6 cellular contexts compared by ENCODE assay signal in genomic region chr1:148854063-148854462, GRCh38. TPM values are rescaled to one million over a fixed set of nuclear protein-coding genes. Genes with fewer than 3 reads are reported as not detected.
DNase-seq lines count a peak whose midpoint lies in the region; ATAC-seq, FAIRE-seq and TF ChIP-seq lines count a peak whose summit lies in the region.
"Not testable (repeated sequence)": the region's sequence is repeated elsewhere in the genome, so short reads cannot be mapped to it uniquely, and the experiment has no call there.

No MANE protein-coding gene starts in this region.

- not testable (repeated sequence) for H3K4me3 Mint-ChIP-seq in naive B cell; stimulated activated memory B cell treated with anti-CD40 and anti-IgM and Interleukin-4, amounts not matched to agents 10 μg/mL and 1 μg/mL and 100 μg/mL, for 72 hours

- no CpG with 5 or more reads among the region's 6 CpGs for WGBS in K562 (ENCODE audit: insufficient coverage, low coverage, missing lambda C conversion rate)
- WGBS in heart left ventricle, 4 donors: no CpG with 5 or more reads among the region's 6 CpGs

- not testable (repeated sequence) for H3K79me2 ChIP-seq in K562 (ENCODE audit: control insufficient read depth, insufficient read depth, low read length)

- H2AFZ ChIP-seq in K562 (ENCODE audit: low read depth, low read length): not testable (repeated sequence)

- intact Hi-C loops in K562 (cut with micrococcal nuclease); heart left ventricle (cut with DNase I); lower lobe of right lung (cut with DNase I): not testable (repeated sequence)

- not testable (repeated sequence) for TF ChIP-seq POLR2A in K562 (conservative IDR thresholded peaks at IDR 0.05); heart left ventricle (IDR thresholded peaks at IDR 0.05)

- H3K36me3 Mint-ChIP-seq in naive B cell; stimulated activated memory B cell treated with anti-CD40 and anti-IgM and Interleukin-4, amounts not matched to agents 10 μg/mL and 1 μg/mL and 100 μg/mL, for 72 hours: not testable (repeated sequence)

- FAIRE-seq in K562 (lab: Jason Lieb, UNC): not testable (repeated sequence)

- not testable (repeated sequence) for H3K9ac ChIP-seq in K562 (ENCODE audit: insufficient read depth in 1 of 2, low read depth in 2 of 2, low read length in 2 of 2)

- ATAC-seq in K562 (peak; percentile 86), heart left ventricle (peak in 3 of 4 donors; percentile 23 to 52 (median 25)), left lobe of liver (peak; percentile 32), lower lobe of right lung (peak; percentile 62), naive B cell (ENCODE audit: low read depth in 2 of 2) (peak; percentile 79)
- peak; percentile 67 for ATAC-seq in stimulated activated memory B cell treated with anti-CD40 and anti-IgM and Interleukin-4, amounts not matched to agents 10 μg/mL and 1 μg/mL and 100 μg/mL, for 72 hours

- not testable (repeated sequence) for DNase-seq in K562 (ENCODE audit: extremely low read depth in 1 of 4, low spot score in 3 of 4); heart left ventricle; left lobe of liver (ENCODE audit: low spot score); lower lobe of right lung; naive B cell

- H3K36me3 ChIP-seq in K562 (ENCODE audit: control insufficient read depth, insufficient read depth, low read length); heart left ventricle; lower lobe of right lung: not testable (repeated sequence)

- not testable (repeated sequence) for TF ChIP-seq RAD21 in K562 (CRISPR knock-in tag; conservative IDR thresholded peaks at IDR 0.05 in 1 of 2, IDR thresholded peaks at IDR 0.05 in 1 of 2)

- not testable (repeated sequence) for H3K27me3 Mint-ChIP-seq in naive B cell; stimulated activated memory B cell treated with anti-CD40 and anti-IgM and Interleukin-4, amounts not matched to agents 10 μg/mL and 1 μg/mL and 100 μg/mL, for 72 hours

- POLR2A ChIA-PET in K562 (lab: Yijun Ruan, JAX): not testable (repeated sequence)

- CTCF ChIA-PET in K562 (lab: Yijun Ruan, JAX; ENCODE audit: low intra/inter-chr PET ratio): not testable (repeated sequence)

- H3K4me1 Mint-ChIP-seq in naive B cell; stimulated activated memory B cell treated with anti-CD40 and anti-IgM and Interleukin-4, amounts not matched to agents 10 μg/mL and 1 μg/mL and 100 μg/mL, for 72 hours: not testable (repeated sequence)

- not testable (repeated sequence) for H3K4me2 ChIP-seq in K562 (ENCODE audit: insufficient read depth, low read length)

- not testable (repeated sequence) for H3K27ac Mint-ChIP-seq in naive B cell; stimulated activated memory B cell treated with anti-CD40 and anti-IgM and Interleukin-4, amounts not matched to agents 10 μg/mL and 1 μg/mL and 100 μg/mL, for 72 hours

- not testable (repeated sequence) for H3K27me3 ChIP-seq in K562 (ENCODE audit: control insufficient read depth in 2 of 2, insufficient read depth in 2 of 2, low read length in 2 of 2); heart left ventricle; lower lobe of right lung (ENCODE audit: low read depth)

- not testable (repeated sequence) for TF ChIP-seq EP300 in K562 (IDR thresholded peaks at IDR 0.05; ENCODE audit: low read length)

- H3K27ac ChIP-seq in K562 (ENCODE audit: extremely low read depth, low read depth, low read length); heart left ventricle; lower lobe of right lung: not testable (repeated sequence)

- H3K4me3 ChIP-seq in K562, heart left ventricle, lower lobe of right lung: not testable (repeated sequence)

- H3K9me1 ChIP-seq in K562 (ENCODE audit: control insufficient read depth, insufficient read depth, low read length): not testable (repeated sequence)

- BruUV-seq in K562 (replicated peaks; lab: Mats Ljungman, UMichigan): not testable (repeated sequence)

- TF ChIP-seq CTCF in K562 (IDR thresholded peaks at IDR 0.05 in 2 of 3, conservative IDR thresholded peaks at IDR 0.05 in 1 of 3; ENCODE audit: insufficient read depth in 2 of 3, low read depth in 1 of 3, low read length in 3 of 3); heart left ventricle (IDR thresholded peaks at IDR 0.05); lower lobe of right lung (IDR thresholded peaks at IDR 0.05): not testable (repeated sequence)

- not testable (repeated sequence) for H3K9me3 Mint-ChIP-seq in naive B cell; stimulated activated memory B cell treated with anti-CD40 and anti-IgM and Interleukin-4, amounts not matched to agents 10 μg/mL and 1 μg/mL and 100 μg/mL, for 72 hours

- in situ Hi-C loops in K562 (cut with MboI): not testable (repeated sequence)

- H3K4me1 ChIP-seq in K562 (replicated peaks in 1 of 2; ENCODE audit: control insufficient read depth in 2 of 2, insufficient read depth in 2 of 2, low read length in 2 of 2); heart left ventricle; lower lobe of right lung: not testable (repeated sequence)

- not testable (repeated sequence) for H3K9me3 ChIP-seq in K562 (replicated peaks; ENCODE audit: control insufficient read depth, insufficient read depth, low read depth, low read length); heart left ventricle; lower lobe of right lung

- H4K20me1 ChIP-seq in K562 (replicated peaks; ENCODE audit: control insufficient read depth, insufficient read depth, low read length): not testable (repeated sequence)

RNA-seq across cellular contexts. Expression of gene PDE4DIP, which starts 9.8 kb away (rescaled TPM):
- 488 and 689 TPM in 2 replicates for total RNA-seq in K562 (2011; cell fraction: chromatin; rRNA removed; ENCODE audit: low replicate concordance)
- total RNA-seq in K562 (2011; cell fraction: nucleolus; rRNA removed): 235 and 253 TPM in 2 replicates
- total RNA-seq in K562 (2011; cell fraction: nucleoplasm; rRNA removed): 363 and 390 TPM in 2 replicates
- total RNA-seq in K562 (2014; rRNA removed) (148 and 160 TPM in 2 replicates), K562 (2014; rRNA removed; fragmentation: Illumina TruSeq; extraction: Trizol) (260 and 272 TPM in 2 replicates), K562 (2015; rRNA removed; fragmentation: Illumina TruSeq; extraction: Trizol) (198 and 200 TPM in 2 replicates), K562 (2021) (355 and 362 TPM in 2 replicates), heart left ventricle (1,000 to 10,000 TPM; 1,299 to 2,892 (median 2,435) TPM), left lobe of liver (138 TPM), lower lobe of right lung (153 TPM)
- polyA plus RNA-seq in K562 (2011; rRNA removed) (242 and 324 TPM in 2 replicates), K562 (2014; fragmentation: Illumina TruSeq; extraction: Trizol) (232 and 260 TPM in 2 replicates), K562 (2014; fragmentation: Nextera tagmentation; extraction: Ambion mirVana) (100 to 1,000 TPM; 225 to 334 TPM), K562 (2014; rRNA removed) (202 and 205 TPM in 2 replicates), heart left ventricle (100 to 1,000 TPM; 614 to 835 TPM), naive B cell (ENCODE audit: low read depth in 6 of 6) (10 to 100 TPM; 13.4 to 52.6 (median 35.6) TPM)
- polyA plus RNA-seq in K562 (2011; cell fraction: cytosol; rRNA removed): 123 and 131 TPM in 2 replicates
- 209 and 256 TPM in 2 replicates for polyA plus RNA-seq in K562 (2011; cell fraction: nucleus; rRNA removed)
- polyA plus RNA-seq in K562 (2012): 223 and 364 TPM in 2 replicates
- polyA minus RNA-seq in K562 (2011; rRNA and poly(A)+ RNA removed): 462 and 560 TPM in 2 replicates
- polyA minus RNA-seq in K562 (2011; cell fraction: cytosol; rRNA and poly(A)+ RNA removed): 187 TPM in 2 replicates
- 250 and 327 TPM in 2 replicates for polyA minus RNA-seq in K562 (2011; cell fraction: nucleus; rRNA and poly(A)+ RNA removed)

Comparison
In these comparisons a context has a peak if more than half of its experiments do, and no peak if none do; other contexts are left out.
1. ATAC-seq: peak in every context shown above with its lines; median percentile 86 in K562; 79 in naive B cell; 67 in stimulated activated memory B cell treated with anti-CD40 and anti-IgM and Interleukin-4, amounts not matched to agents 10 μg/mL and 1 μg/mL and 100 μg/mL, for 72 hours; 62 in lower lobe of right lung; 32 in left lobe of liver; 25 in heart left ventricle.